ENCODE assay signal across 24 cellular contexts in the genomic region with DNA sequence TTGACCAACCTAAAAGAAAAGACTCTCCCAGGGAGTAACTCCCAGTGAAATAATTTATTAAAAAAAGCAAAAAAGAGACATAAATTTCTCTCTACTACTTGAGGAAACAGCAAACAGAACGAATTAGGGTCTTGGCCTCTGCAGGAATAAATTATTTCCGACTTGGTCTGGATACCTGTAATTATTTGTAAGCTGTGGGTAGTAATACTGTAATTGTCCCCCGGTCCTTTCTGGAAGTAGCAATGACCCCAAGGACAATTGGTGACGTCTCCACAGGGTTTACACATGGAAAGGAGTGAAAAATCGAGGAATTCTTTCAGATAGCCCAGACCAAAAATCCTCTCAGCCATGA. TPM values are rescaled to one million over a fixed set of nuclear protein-coding genes. Genes with fewer than 3 reads are reported as not detected.
DNase-seq lines count a peak whose midpoint lies in the region; ATAC-seq and TF ChIP-seq lines count a peak whose summit lies in the region.
"Had no signal": no experiment of that assay in that cellular context is flagged by ENCODE, and none has a peak within 500 bp of the region (broad histone marks: within the 10 kb centered on the region; RNA-seq: fewer than 3 reads in every experiment).

No MANE protein-coding gene starts in this region.

- peaks cover 95% of the 10 kb centered on the region for H3K27me3 Mint-ChIP-seq in GM23338 (ENCODE audit: insufficient read depth, low read depth, poor library complexity)
- H3K27me3 Mint-ChIP-seq in IgD-negative memory B cell: peaks cover 58% of the 10 kb centered on the region

- H3K9me3 Mint-ChIP-seq in GM23338: peaks cover 7% of the 10 kb centered on the region
- H3K9me3 Mint-ChIP-seq in IgD-negative memory B cell: peaks cover 0 to 5% (median 0%) of the 10 kb centered on the region in 3 donors

- peaks cover 47% of the 10 kb centered on the region for H3K4me1 Mint-ChIP-seq in GM23338
- H3K4me1 Mint-ChIP-seq in IgD-negative memory B cell: peaks cover 0 to 5% (median 0%) of the 10 kb centered on the region in 3 donors

- no peak overlapping the region for H2BK15ac ChIP-seq in neuronal stem cell (ENCODE audit: low read length)

- no peaks in the 10 kb centered on the region for H3K79me2 ChIP-seq in GM23338 (replicated peaks; ENCODE audit: insufficient read depth)

- H2BK5ac ChIP-seq in neuronal stem cell (ENCODE audit: low read length): no peak overlapping the region

- no peak overlapping the region for H3K14ac ChIP-seq in neuronal stem cell (ENCODE audit: low read length)

- H2AK5ac ChIP-seq in neuronal stem cell (ENCODE audit: low read depth, low read length): no peak overlapping the region

- no peak overlapping the region for H4K8ac ChIP-seq in neuronal stem cell (ENCODE audit: low read depth, low read length)

- no peaks in the 10 kb centered on the region; the same call in 2 of the 3 replicates for H3K36me3 Mint-ChIP-seq in GM23338 (ENCODE audit: low read depth)
- H3K36me3 Mint-ChIP-seq in IgD-negative memory B cell: no peaks in the 10 kb centered on the region
- H3K36me3 Mint-ChIP-seq: CD4-positive, CD25-positive, alpha-beta regulatory T cell had no signal

- H3K4me2 ChIP-seq in GM23338 (peak overlapping the region; percentile 78; the same call in 1 of the 2 replicates), neuronal stem cell (ENCODE audit: insufficient read depth, low read length, poor library complexity, severe bottlenecking) (peak overlapping the region; percentile 3)
- H3K4me2 ChIP-seq: KMS-11 had no signal

- peak overlapping the region; percentile 59; the same call in 1 of the 2 replicates for H3K4me3 ChIP-seq in GM23338
- H3K4me3 ChIP-seq in esophagus (ENCODE audit: low read depth in 1 of 2, low read length in 2 of 2): peak overlapping the region in 1 of 2 donors; percentile 75
- no peak overlapping the region for H3K4me3 ChIP-seq in neuronal stem cell (ENCODE audit: low read length in 2 of 2)
- H3K4me3 ChIP-seq: GM23248, SJCRH30 had no signal

- no peaks in the 10 kb centered on the region for H3K9me2 ChIP-seq in GM23338 (ENCODE audit: insufficient read depth)

- H3K18ac ChIP-seq in neuronal stem cell (ENCODE audit: low read length): no peak overlapping the region

- H3K9me3 ChIP-seq in esophagus (ENCODE audit: control insufficient read depth in 2 of 2, insufficient read depth in 1 of 2, low read depth in 1 of 2, low read length in 1 of 2): no peaks in the 10 kb centered on the region
- peaks cover 0 to 3% of the 10 kb centered on the region in 2 donors for H3K9me3 ChIP-seq in neuronal stem cell (replicated peaks in 1 of 2; ENCODE audit: control insufficient read depth in 2 of 2, insufficient read depth in 1 of 2, low read depth in 1 of 2, low read length in 2 of 2)
- H3K9me3 ChIP-seq: SJCRH30 had no signal

- no peak overlapping the region for H2BK120ac ChIP-seq in neuronal stem cell (ENCODE audit: low read depth, low read length)

- H3K23ac ChIP-seq in neuronal stem cell (ENCODE audit: low read depth, low read length, poor library complexity): no peak overlapping the region

- ATAC-seq in GM23338 (no peak), HG03432 (IDR thresholded peaks at IDR 0.05; ENCODE audit: unreplicated experiment) (no peak)
- ATAC-seq: HepG2, Panc1 had no signal

- H3F3A ChIP-seq in GM23338 (replicated peaks; ENCODE audit: low read depth): peaks cover 10% of the 10 kb centered on the region

- H3K36me3 ChIP-seq in GM23338 (ENCODE audit: insufficient read depth) (no peaks in the 10 kb centered on the region), esophagus (ENCODE audit: control insufficient read depth in 2 of 2, insufficient read depth in 2 of 2, low read length in 1 of 2) (no peaks in the 10 kb centered on the region), neuronal stem cell (replicated peaks in 1 of 2; ENCODE audit: control insufficient read depth in 2 of 2, insufficient read depth in 2 of 2, low read length in 2 of 2) (no peaks in the 10 kb centered on the region)
- H3K36me3 ChIP-seq: SJCRH30 had no signal

- H4K20me1 ChIP-seq in GM23338 (replicated peaks; ENCODE audit: insufficient read depth): peaks cover 26% of the 10 kb centered on the region

- H3K4me3 Mint-ChIP-seq in GM23338 (peak overlapping the region; percentile 23; the same call in 1 of the 3 replicates), IgD-negative memory B cell (no peak overlapping the region)

- no peak overlapping the region for H3K4ac ChIP-seq in neuronal stem cell (ENCODE audit: low read length)

- H3K9ac ChIP-seq in neuronal stem cell (ENCODE audit: low read depth, low read length, poor library complexity): no peak overlapping the region
- H3K9ac ChIP-seq: GM23248, KMS-11 had no signal

- H2AFZ ChIP-seq in GM23338: no peak overlapping the region
- no peak overlapping the region for H2AFZ ChIP-seq in neuronal stem cell (ENCODE audit: low read length)
- H2AFZ ChIP-seq: GM23248 had no signal

- no peak overlapping the region for H3K27ac ChIP-seq in GM23338 (ENCODE audit: low read depth)
- peak overlapping the region; percentile 53 to 90 for H3K27ac ChIP-seq in esophagus (ENCODE audit: low read depth in 2 of 2, low read length in 1 of 2)
- H3K27ac ChIP-seq in neuronal stem cell (replicated peaks; ENCODE audit: low read length): no peak overlapping the region
- H3K27ac ChIP-seq: GM23248, HL-60, KMS-11, SJCRH30 had no signal

- peaks cover 2% of the 10 kb centered on the region for H3K79me1 ChIP-seq in neuronal stem cell (ENCODE audit: low read depth, low read length)

- H2BK12ac ChIP-seq in neuronal stem cell (ENCODE audit: low read length): no peak overlapping the region

- H3K4me1 ChIP-seq in GM23338 (ENCODE audit: insufficient read depth) (peaks cover 61% of the 10 kb centered on the region), esophagus (ENCODE audit: control insufficient read depth in 2 of 2, insufficient read depth in 2 of 2, low read length in 1 of 2) (peaks cover 3 to 5% of the 10 kb centered on the region in 2 donors), neuronal stem cell (ENCODE audit: control insufficient read depth in 2 of 2, insufficient read depth in 1 of 2, low read depth in 1 of 2, low read length in 2 of 2) (peaks cover 6 to 14% of the 10 kb centered on the region in 2 donors)
- H3K4me1 ChIP-seq: SJCRH30 had no signal

- H3K27me3 ChIP-seq in GM23338 (ENCODE audit: insufficient read depth) (peaks cover 100% of the 10 kb centered on the region), esophagus (ENCODE audit: control insufficient read depth in 1 of 2, insufficient read depth in 2 of 2, low read length in 2 of 2) (peaks cover 0 to 4% of the 10 kb centered on the region in 2 donors), neuronal stem cell (ENCODE audit: control insufficient read depth in 3 of 3, insufficient read depth in 3 of 3, low read depth in 1 of 3, low read length in 3 of 3) (peaks cover 71 to 98% (median 98%) of the 10 kb centered on the region in 3 experiments)
- H3K27me3 ChIP-seq: SJCRH30 had no signal

- no peak overlapping the region for H4K91ac ChIP-seq in neuronal stem cell (ENCODE audit: low read depth, low read length, poor library complexity)

- no peak for DNase-seq in GM23338 (ENCODE audit: low spot score)
- DNase-seq in neuronal stem cell (ENCODE audit: low spot score): no peak
- no peak for DNase-seq in AML-193 (lab: John Stamatoyannopoulos, UW)
- no peak for DNase-seq in NCI-H2196 treated with DMSO at 0.1 percent for 48 hours (lab: John Stamatoyannopoulos, UW; ENCODE audit: unreplicated experiment)
- DNase-seq: CD4-positive, CD25-positive, alpha-beta regulatory T cell; COR-L47; DMS79; GM23248; HCEC 1CT; NCI-H1092 treated with DMSO at 0.1 percent for 48 hours; NCI-H1436 treated with DMSO at 0.1 percent for 48 hours; NCI-H1930; NCI-H2227 treated with DMSO at 0.1 percent for 48 hours; NCI-H510A; NCI-H774; SJCRH30 had no signal

- TF ChIP-seq CTCF in GM23338 (conservative IDR thresholded peaks at IDR 0.05; ENCODE audit: low read depth in 2 of 2): no peak

- WGBS in esophagus, 2 donors: 13 to 15% methylated on average over 5 of the region's 5 CpGs
- WGBS in neuronal stem cell (ENCODE audit: extremely low coverage in 2 of 2, insufficient read length in 2 of 2, insufficient replicate concordance in 1 of 2), 2 donors: no CpG with 5 or more reads among the region's 5 CpGs

- H3K27ac Mint-ChIP-seq in GM23338 (no peak overlapping the region), IgD-negative memory B cell (peak overlapping the region in 2 of 3 donors; percentile 17 to 51)
- H3K27ac Mint-ChIP-seq: CD4-positive, CD25-positive, alpha-beta regulatory T cell had no signal

TF ChIP-seq in GM23338, 12 proteins besides CTCF, POLR2A, EP300 and RAD21:
- TF ChIP-seq STAT1 (IDR thresholded peaks at IDR 0.05; ENCODE audit: unreplicated experiment) (no peak), EZH2 (IDR thresholded peaks at IDR 0.05; ENCODE audit: low read depth, unreplicated experiment) (peak; percentile 78)

RNA-seq across cellular contexts. Expression of gene SIM2, which starts 3.7 kb away (rescaled TPM):
- 0.49 and 1.4 TPM in 2 replicates for total RNA-seq in GM23338 (2014; rRNA removed; shearing (Covaris generic))
- polyA plus RNA-seq in GM23338 (2016; fragmentation: Nextera tagmentation; extraction: Ambion mirVana) (0.16 and 0.24 TPM in 2 replicates), IgD-negative memory B cell (not detected), esophagus (10 to 100 TPM; 18.7 to 42.9 TPM)
- 0.06 TPM for polyA plus RNA-seq in neuronal stem cell (2013, experiment 1 of 2)
- polyA plus RNA-seq in neuronal stem cell (2013, experiment 2 of 2): 0.08 TPM
- total RNA-seq: CD4-positive, CD25-positive, alpha-beta regulatory T cell; GM23248 had no signal
- polyA plus RNA-seq: BJ had no signal

Comparison
In these comparisons a context has a peak if more than half of its experiments do, and no peak if none do; other contexts are left out.
1. H3K27ac ChIP-seq: peak in esophagus (2 of 2); none in GM23338 (single experiment) and neuronal stem cell (single experiment).
2. RNA of gene SIM2, which starts 3.7 kb away (polyA plus RNA-seq): 18.7 to 42.9 TPM in esophagus; 0.16 to 0.24 TPM in GM23338 and not detected in IgD-negative memory B cell (single experiment); every median in the first group is over 10 times any median in the second.